9 cellular contexts compared by ENCODE assay signal in genomic region chr1:55211456-55211855, GRCh38. TPM values are rescaled to one million over a fixed set of nuclear protein-coding genes. Genes with fewer than 3 reads are reported as not detected.
DNase-seq lines count a peak whose midpoint lies in the region; ATAC-seq and TF ChIP-seq lines count a peak whose summit lies in the region.
"Had no signal": no experiment of that assay in that cellular context is flagged by ENCODE, and none has a peak within 500 bp of the region (broad histone marks: within the 10 kb centered on the region; RNA-seq: fewer than 3 reads in every experiment).

No MANE protein-coding gene starts in this region.

- TF ChIP-seq RAD21 in neural cell (conservative IDR thresholded peaks at IDR 0.05): no peak

- H3K9me3 ChIP-seq in DOHH2 (ENCODE audit: control insufficient read depth, insufficient read depth, low read length) (no peaks in the 10 kb centered on the region), ascending aorta (no peaks in the 10 kb centered on the region), neural cell (ENCODE audit: low read length) (no peaks in the 10 kb centered on the region)

- no peak for TF ChIP-seq EP300 in neural cell (conservative IDR thresholded peaks at IDR 0.05; ENCODE audit: poor library complexity, severe bottlenecking)

- ATAC-seq in HG03135 (IDR thresholded peaks at IDR 0.05; ENCODE audit: unreplicated experiment) (peak; percentile 33), HG02678 (IDR thresholded peaks at IDR 0.05; ENCODE audit: unreplicated experiment) (no peak)

- H3K36me3 ChIP-seq in DOHH2 (ENCODE audit: control insufficient read depth, low read length): peaks cover 22% of the 10 kb centered on the region
- H3K36me3 ChIP-seq in ascending aorta: no peaks in the 10 kb centered on the region
- no peaks in the 10 kb centered on the region for H3K36me3 ChIP-seq in neural cell (ENCODE audit: insufficient read depth, low read length)

- H4K20me1 ChIP-seq in DOHH2 (ENCODE audit: control insufficient read depth, insufficient read depth, low read depth, low read length): peaks cover 13% of the 10 kb centered on the region
- no peaks in the 10 kb centered on the region for H4K20me1 ChIP-seq in neural cell (ENCODE audit: insufficient read depth)

- peak overlapping the region; percentile 68 for H3K27ac ChIP-seq in DOHH2 (ENCODE audit: low read depth, low read length)
- H3K27ac ChIP-seq in ascending aorta: peak overlapping the region; percentile 2 to 57
- H3K27ac ChIP-seq in neural cell (ENCODE audit: low read length): no peak overlapping the region

- no peak for DNase-seq in ascending aorta (ENCODE audit: low spot score in 2 of 2)
- no peak for DNase-seq in stimulated activated naive CD4-positive, alpha-beta T cell treated with Interleukin-2 at 50 U/mL for 16 hours (lab: John Stamatoyannopoulos, UW)
- no peak for DNase-seq in CD1c-positive myeloid dendritic cell (ENCODE audit: extremely low spot score)
- DNase-seq in NCI-H2107 treated with DMSO at 0.1 percent for 48 hours (lab: John Stamatoyannopoulos, UW; ENCODE audit: unreplicated experiment): no peak
- DNase-seq: NCI-H2081 treated with DMSO at 0.1 percent for 48 hours had no signal

- H3K79me2 ChIP-seq in DOHH2 (ENCODE audit: control insufficient read depth, low read length) (peaks cover 97% of the 10 kb centered on the region), neural cell (replicated peaks; ENCODE audit: insufficient read depth, low read length) (peaks cover 63% of the 10 kb centered on the region)

- H3K4me2 ChIP-seq in DOHH2 (ENCODE audit: low read length): peak overlapping the region; percentile 98
- H3K4me2 ChIP-seq in neural cell (ENCODE audit: low read length): peak overlapping the region; percentile 33

- no peak overlapping the region for H2AFZ ChIP-seq in neural cell (ENCODE audit: low read depth, low read length)

- H3F3A ChIP-seq in DOHH2 (ENCODE audit: control insufficient read depth, insufficient read depth): peaks cover 11% of the 10 kb centered on the region
- peaks cover 5% of the 10 kb centered on the region for H3F3A ChIP-seq in neural cell (ENCODE audit: insufficient read depth, low read length, poor library complexity, severe bottlenecking)

- peaks cover 58% of the 10 kb centered on the region for H3K4me1 ChIP-seq in DOHH2 (ENCODE audit: control insufficient read depth, low read length)
- peaks cover 3 to 26% of the 10 kb centered on the region in 2 donors for H3K4me1 ChIP-seq in ascending aorta

- TF ChIP-seq CTCF in DOHH2 (IDR thresholded peaks at IDR 0.05; ENCODE audit: low read depth, low read length, poor library complexity, severe bottlenecking) (no peak), ascending aorta (IDR thresholded peaks at IDR 0.05) (no peak), neural cell (IDR thresholded peaks at IDR 0.05; ENCODE audit: poor library complexity, severe bottlenecking) (no peak)

- H3K4me3 ChIP-seq in DOHH2 (ENCODE audit: low read length) (peak overlapping the region; percentile 95), ascending aorta (peak overlapping the region in 1 of 2 donors; percentile 82), neural cell (ENCODE audit: low read length) (peak overlapping the region; percentile 89)

- intact Hi-C loops in ascending aorta (cut with DNase I): loop anchor here (10.0 kb wide), 2 partner anchors 213 to 1433 kb away; partner anchors contain the start of gene PRKAA2

- H3K27me3 ChIP-seq in DOHH2 (ENCODE audit: control insufficient read depth, low read length): no peaks in the 10 kb centered on the region
- no peaks in the 10 kb centered on the region for H3K27me3 ChIP-seq in ascending aorta
- H3K27me3 ChIP-seq in neural cell (ENCODE audit: insufficient read depth, low read depth, low read length): no peaks in the 10 kb centered on the region

- no peak overlapping the region for H3K9ac ChIP-seq in neural cell (ENCODE audit: low read length)

- H3K9me2 ChIP-seq in DOHH2 (replicated peaks; ENCODE audit: control insufficient read depth, low read length) (no peaks in the 10 kb centered on the region), neural cell (ENCODE audit: insufficient read depth, low read length) (no peaks in the 10 kb centered on the region)

TF ChIP-seq in neural cell, 6 proteins besides CTCF, POLR2A, EP300 and RAD21:
- no peak for TF ChIP-seq REST (IDR thresholded peaks at IDR 0.05; ENCODE audit: borderline replicate concordance)
- TF ChIP-seq POLR2AphosphoS5 (IDR thresholded peaks at IDR 0.05): no peak
- no peak for TF ChIP-seq TAF1 (IDR thresholded peaks at IDR 0.05; ENCODE audit: low read depth)
- no peak for TF ChIP-seq SMC3 (conservative IDR thresholded peaks at IDR 0.05; ENCODE audit: poor library complexity)
- no peak for TF ChIP-seq MXI1 (conservative IDR thresholded peaks at IDR 0.05; ENCODE audit: poor library complexity, severe bottlenecking)
- no peak for TF ChIP-seq EZH2 (IDR thresholded peaks at IDR 0.05; ENCODE audit: borderline replicate concordance, insufficient read depth, low read length, poor library complexity, severe bottlenecking)

RNA-seq across cellular contexts. Expression of gene USP24, which starts 3.7 kb away (rescaled TPM):
- 11.2 TPM for total RNA-seq in ascending aorta
- 29.5 and 32.5 TPM in 2 replicates for polyA plus RNA-seq in neural cell
- 107 and 121 TPM in 2 replicates for polyA minus RNA-seq in neural cell
